In the genomic region with DNA sequence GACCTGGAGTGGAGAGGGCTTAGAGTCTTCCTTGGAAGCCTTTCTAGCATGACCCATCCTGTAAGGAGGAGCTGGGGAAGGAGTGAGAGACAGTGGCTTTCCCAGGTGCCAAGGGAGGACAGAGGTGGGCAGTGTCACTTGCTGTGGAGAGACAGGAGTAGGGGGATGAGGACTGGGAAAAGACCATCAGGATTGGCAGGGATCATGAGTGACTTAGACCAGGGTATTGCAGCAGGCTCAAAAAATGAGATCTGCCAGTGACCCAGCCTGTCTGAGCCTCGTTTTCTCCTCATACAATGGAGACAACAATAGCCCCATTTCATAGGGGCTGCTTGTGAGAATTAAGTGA, we compare ENCODE assay signal across 1 cellular context.
TF ChIP-seq lines count a peak whose summit lies in the region.

No MANE protein-coding gene starts in this region.

TF ChIP-seq in H1, 55 proteins besides CTCF, POLR2A, EP300 and RAD21:
- TF ChIP-seq KDM4A (IDR thresholded peaks at IDR 0.05; ENCODE audit: low read depth, low read length, severe bottlenecking) (no peak), POLR2AphosphoS5 (IDR thresholded peaks at IDR 0.05; ENCODE audit: low read depth, low read length) (no peak), SIRT6 (IDR thresholded peaks at IDR 0.05; ENCODE audit: low read length) (no peak), RFX5 (IDR thresholded peaks at IDR 0.05; ENCODE audit: borderline replicate concordance, low read depth, low read length) (no peak), KDM1A (IDR thresholded peaks at IDR 0.05; ENCODE audit: borderline replicate concordance, low read length) (no peak), FOSL1 (IDR thresholded peaks at IDR 0.05; ENCODE audit: insufficient read depth, low read depth, low read length) (no peak), ASH2L (IDR thresholded peaks at IDR 0.05; ENCODE audit: low read length) (no peak), TEAD4 (IDR thresholded peaks at IDR 0.05; ENCODE audit: low read depth, low read length) (no peak), EZH2 (IDR thresholded peaks at IDR 0.05; ENCODE audit: low read depth, low read length, severe bottlenecking) (no peak), POU5F1 (IDR thresholded peaks at IDR 0.05; ENCODE audit: low read depth, low read length) (no peak), BRCA1 (IDR thresholded peaks at IDR 0.05; ENCODE audit: low read depth, low read length) (no peak), RXRA (IDR thresholded peaks at IDR 0.05; ENCODE audit: insufficient read depth, low read depth, low read length) (no peak), ZNF274 (IDR thresholded peaks at IDR 0.05; ENCODE audit: borderline replicate concordance, extremely low read depth, low read length) (no peak)
- TF ChIP-seq, protein P1, sequence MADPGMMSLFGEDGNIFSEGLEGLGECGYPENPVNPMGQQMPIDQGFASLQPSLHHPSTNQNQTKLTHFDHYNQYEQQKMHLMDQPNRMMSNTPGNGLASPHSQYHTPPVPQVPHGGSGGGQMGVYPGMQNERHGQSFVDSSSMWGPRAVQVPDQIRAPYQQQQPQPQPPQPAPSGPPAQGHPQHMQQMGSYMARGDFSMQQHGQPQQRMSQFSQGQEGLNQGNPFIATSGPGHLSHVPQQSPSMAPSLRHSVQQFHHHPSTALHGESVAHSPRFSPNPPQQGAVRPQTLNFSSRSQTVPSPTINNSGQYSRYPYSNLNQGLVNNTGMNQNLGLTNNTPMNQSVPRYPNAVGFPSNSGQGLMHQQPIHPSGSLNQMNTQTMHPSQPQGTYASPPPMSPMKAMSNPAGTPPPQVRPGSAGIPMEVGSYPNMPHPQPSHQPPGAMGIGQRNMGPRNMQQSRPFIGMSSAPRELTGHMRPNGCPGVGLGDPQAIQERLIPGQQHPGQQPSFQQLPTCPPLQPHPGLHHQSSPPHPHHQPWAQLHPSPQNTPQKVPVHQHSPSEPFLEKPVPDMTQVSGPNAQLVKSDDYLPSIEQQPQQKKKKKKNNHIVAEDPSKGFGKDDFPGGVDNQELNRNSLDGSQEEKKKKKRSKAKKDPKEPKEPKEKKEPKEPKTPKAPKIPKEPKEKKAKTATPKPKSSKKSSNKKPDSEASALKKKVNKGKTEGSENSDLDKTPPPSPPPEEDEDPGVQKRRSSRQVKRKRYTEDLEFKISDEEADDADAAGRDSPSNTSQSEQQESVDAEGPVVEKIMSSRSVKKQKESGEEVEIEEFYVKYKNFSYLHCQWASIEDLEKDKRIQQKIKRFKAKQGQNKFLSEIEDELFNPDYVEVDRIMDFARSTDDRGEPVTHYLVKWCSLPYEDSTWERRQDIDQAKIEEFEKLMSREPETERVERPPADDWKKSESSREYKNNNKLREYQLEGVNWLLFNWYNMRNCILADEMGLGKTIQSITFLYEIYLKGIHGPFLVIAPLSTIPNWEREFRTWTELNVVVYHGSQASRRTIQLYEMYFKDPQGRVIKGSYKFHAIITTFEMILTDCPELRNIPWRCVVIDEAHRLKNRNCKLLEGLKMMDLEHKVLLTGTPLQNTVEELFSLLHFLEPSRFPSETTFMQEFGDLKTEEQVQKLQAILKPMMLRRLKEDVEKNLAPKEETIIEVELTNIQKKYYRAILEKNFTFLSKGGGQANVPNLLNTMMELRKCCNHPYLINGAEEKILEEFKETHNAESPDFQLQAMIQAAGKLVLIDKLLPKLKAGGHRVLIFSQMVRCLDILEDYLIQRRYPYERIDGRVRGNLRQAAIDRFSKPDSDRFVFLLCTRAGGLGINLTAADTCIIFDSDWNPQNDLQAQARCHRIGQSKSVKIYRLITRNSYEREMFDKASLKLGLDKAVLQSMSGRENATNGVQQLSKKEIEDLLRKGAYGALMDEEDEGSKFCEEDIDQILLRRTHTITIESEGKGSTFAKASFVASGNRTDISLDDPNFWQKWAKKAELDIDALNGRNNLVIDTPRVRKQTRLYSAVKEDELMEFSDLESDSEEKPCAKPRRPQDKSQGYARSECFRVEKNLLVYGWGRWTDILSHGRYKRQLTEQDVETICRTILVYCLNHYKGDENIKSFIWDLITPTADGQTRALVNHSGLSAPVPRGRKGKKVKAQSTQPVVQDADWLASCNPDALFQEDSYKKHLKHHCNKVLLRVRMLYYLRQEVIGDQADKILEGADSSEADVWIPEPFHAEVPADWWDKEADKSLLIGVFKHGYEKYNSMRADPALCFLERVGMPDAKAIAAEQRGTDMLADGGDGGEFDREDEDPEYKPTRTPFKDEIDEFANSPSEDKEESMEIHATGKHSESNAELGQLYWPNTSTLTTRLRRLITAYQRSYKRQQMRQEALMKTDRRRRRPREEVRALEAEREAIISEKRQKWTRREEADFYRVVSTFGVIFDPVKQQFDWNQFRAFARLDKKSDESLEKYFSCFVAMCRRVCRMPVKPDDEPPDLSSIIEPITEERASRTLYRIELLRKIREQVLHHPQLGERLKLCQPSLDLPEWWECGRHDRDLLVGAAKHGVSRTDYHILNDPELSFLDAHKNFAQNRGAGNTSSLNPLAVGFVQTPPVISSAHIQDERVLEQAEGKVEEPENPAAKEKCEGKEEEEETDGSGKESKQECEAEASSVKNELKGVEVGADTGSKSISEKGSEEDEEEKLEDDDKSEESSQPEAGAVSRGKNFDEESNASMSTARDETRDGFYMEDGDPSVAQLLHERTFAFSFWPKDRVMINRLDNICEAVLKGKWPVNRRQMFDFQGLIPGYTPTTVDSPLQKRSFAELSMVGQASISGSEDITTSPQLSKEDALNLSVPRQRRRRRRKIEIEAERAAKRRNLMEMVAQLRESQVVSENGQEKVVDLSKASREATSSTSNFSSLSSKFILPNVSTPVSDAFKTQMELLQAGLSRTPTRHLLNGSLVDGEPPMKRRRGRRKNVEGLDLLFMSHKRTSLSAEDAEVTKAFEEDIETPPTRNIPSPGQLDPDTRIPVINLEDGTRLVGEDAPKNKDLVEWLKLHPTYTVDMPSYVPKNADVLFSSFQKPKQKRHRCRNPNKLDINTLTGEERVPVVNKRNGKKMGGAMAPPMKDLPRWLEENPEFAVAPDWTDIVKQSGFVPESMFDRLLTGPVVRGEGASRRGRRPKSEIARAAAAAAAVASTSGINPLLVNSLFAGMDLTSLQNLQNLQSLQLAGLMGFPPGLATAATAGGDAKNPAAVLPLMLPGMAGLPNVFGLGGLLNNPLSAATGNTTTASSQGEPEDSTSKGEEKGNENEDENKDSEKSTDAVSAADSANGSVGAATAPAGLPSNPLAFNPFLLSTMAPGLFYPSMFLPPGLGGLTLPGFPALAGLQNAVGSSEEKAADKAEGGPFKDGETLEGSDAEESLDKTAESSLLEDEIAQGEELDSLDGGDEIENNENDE (IDR thresholded peaks at IDR 0.05; ENCODE audit: insufficient replicate concordance, low read length): no peak
